ENCODE assay signal across 9 cellular contexts in genomic region chr3:119702530-119703527, GRCh38. TPM values are rescaled to one million over a fixed set of nuclear protein-coding genes. Genes with fewer than 3 reads are reported as not detected.
DNase-seq lines count a peak whose midpoint lies in the region; ATAC-seq, FAIRE-seq and TF ChIP-seq lines count a peak whose summit lies in the region.
"Had no signal": no experiment of that assay in that cellular context is flagged by ENCODE, and none has a peak within 500 bp of the region (broad histone marks: within the 10 kb centered on the region; RNA-seq: fewer than 3 reads in every experiment).

Gene CFAP91 (plus strand): TSS chr3:119703022. CDS start chr3:119703099, 77 bp downstream.

- 5% methylated on average over 24 of the region's 59 CpGs; no CpG with 5 or more reads in 1 of the 2 experiments for WGBS in IMR-90 (ENCODE audit: extremely low coverage in 2 of 2, insufficient read length in 1 of 2), 2 experiments
- WGBS in transverse colon (ENCODE audit: low coverage in 1 of 2), 2 donors = 14 to 22% methylated on average over 1 to 48 of the region's 59 CpGs

- H3K9me1 ChIP-seq in IMR-90 (ENCODE audit: insufficient read depth, low read length) = no peaks in the 10 kb centered on the region

- H3K4me3 ChIP-seq in IMR-90 (ENCODE audit: insufficient read depth, low read depth, low read length) (peak within 1 kb of the TSS; percentile 42), transverse colon (peak within 1 kb of the TSS; percentile 18 to 54 (median 32))
- H3K4me3 ChIP-seq: SK-N-MC had no signal

- H4K20me1 ChIP-seq in IMR-90 (ENCODE audit: insufficient read depth, low read length) = no peaks in the 10 kb centered on the region

- H3K27ac Mint-ChIP-seq in T-cell = no peak within 1 kb of the TSS

- H3K4me1 ChIP-seq in IMR-90 (ENCODE audit: control insufficient read depth, insufficient read depth, low read length) (0 out of 2 replicates have a peak, but pooled peaks cover 2% of the 10 kb centered on the region), transverse colon (peaks cover 0 to 32% (median 10%) of the 10 kb centered on the region in 4 donors)

- H3K27me3 ChIP-seq in IMR-90 (ENCODE audit: control insufficient read depth, insufficient read depth, low read length) (peaks cover 18% of the 10 kb centered on the region), transverse colon (peaks cover 6% of the 10 kb centered on the region)

- peak within 1 kb of the TSS; percentile 58; the same call in 1 of the 2 replicates for H3K9ac ChIP-seq in IMR-90 (ENCODE audit: low read depth, low read length)

- H3K4me3 Mint-ChIP-seq in T-cell = peak within 1 kb of the TSS; percentile 76 to 80 (median 76)

- H2AK9ac ChIP-seq in IMR-90 (replicated peaks; ENCODE audit: low read depth, low read length, poor library complexity) = peak within 1 kb of the TSS; percentile 52

- POLR2A ChIA-PET in IMR-90 (lab: Charles Lee; ENCODE audit: unreplicated experiment) (no interaction called here), T-cell (lab: Charles Lee) (interaction anchor here in 1 of 2 donors (0.6 kb wide), 1 partner anchor 215 kb away, joined by 4 read pairs; no protein-coding TSS in a partner anchor)

- in situ Hi-C loops in IMR-90 (cut with MboI; ENCODE audit: low sequenced_read_pairs) (no loop called here), transverse colon (cut with MboI; ENCODE audit: low pct_ligation_motif_present in 1 of 4, low pct_unique_long_range_greater_than_20kb in 1 of 4, low sequenced_read_pairs in 3 of 4) (no loop called here)

- no peak within 1 kb of the TSS for H2BK5ac ChIP-seq in IMR-90 (ENCODE audit: low read depth, low read length, poor library complexity, severe bottlenecking)

- no peak for TF ChIP-seq CTCF in D721Med (IDR thresholded peaks at IDR 0.05; ENCODE audit: insufficient read depth, missing control alignments)
- no peak for TF ChIP-seq CTCF in IMR-90 (conservative IDR thresholded peaks at IDR 0.05; ENCODE audit: low read depth, low read length)
- no peak for TF ChIP-seq CTCF in transverse colon (IDR thresholded peaks at IDR 0.05)

- no peak for TF ChIP-seq EP300 in transverse colon (IDR thresholded peaks at IDR 0.05; ENCODE audit: low read depth)

- no peak for TF ChIP-seq RAD21 in IMR-90 (IDR thresholded peaks at IDR 0.05; ENCODE audit: low read length)

- H2AK5ac ChIP-seq in IMR-90 (ENCODE audit: low read depth, low read length) = peak within 1 kb of the TSS; percentile 56; the same call in 1 of the 2 replicates

- H3K27me3 Mint-ChIP-seq in T-cell = no peaks in the 10 kb centered on the region

- 0 out of 2 replicates have a peak within 1 kb of the TSS, but pooled peaks have one; percentile 37 for H3K14ac ChIP-seq in IMR-90 (replicated peaks; ENCODE audit: low read depth, low read length)

- no peaks in the 10 kb centered on the region for H3K9me3 Mint-ChIP-seq in T-cell

- peak within 1 kb of the TSS; percentile 91 for H3K4me2 ChIP-seq in IMR-90 (ENCODE audit: low read depth, low read length)

- no peak within 1 kb of the TSS; the same call in 1 of the 2 replicates for H4K91ac ChIP-seq in IMR-90 (ENCODE audit: insufficient read depth, low read depth, low read length)

- peak within 1 kb of the TSS; percentile 41; the same call in 1 of the 2 replicates for H3K4ac ChIP-seq in IMR-90 (ENCODE audit: low read depth, low read length)

- DNase-seq in D721Med (ENCODE audit: insufficient read length, low spot score) (peak; percentile 66), IMR-90 (peak; percentile 83), T-cell (peak; percentile 49 to 78 (median 66)), amygdala (lab: John Stamatoyannopoulos, UW) (peak; percentile 11 to 97 (median 86)), left ventricle myocardium superior (peak; percentile 97), posterior vena cava (ENCODE audit: low spot score) (peak; percentile 99), transverse colon (peak; percentile 98)

- no peaks in the 10 kb centered on the region for H3K36me3 ChIP-seq in IMR-90 (ENCODE audit: control insufficient read depth, insufficient read depth, low read length)
- H3K36me3 ChIP-seq in transverse colon = no peaks in the 10 kb centered on the region

- H3K56ac ChIP-seq in IMR-90 (ENCODE audit: extremely low read depth, insufficient read depth, low read length) = 0 out of 2 replicates have a peak within 1 kb of the TSS, but pooled peaks have one; percentile 19

- H4K8ac ChIP-seq in IMR-90 (ENCODE audit: low read depth in 2 of 2, low read length in 2 of 2) = peak within 1 kb of the TSS; percentile 62 to 66; a peak in 2 of 4 replicates

- no peak within 1 kb of the TSS for H2BK15ac ChIP-seq in IMR-90 (ENCODE audit: low read depth, low read length)

- H3K27ac ChIP-seq in IMR-90 (ENCODE audit: insufficient read depth, low read length) (no peak within 1 kb of the TSS), transverse colon (peak within 1 kb of the TSS in 3 of 4 donors; percentile 25 to 53 (median 44))
- H3K27ac ChIP-seq: SK-N-MC had no signal

- dilution Hi-C loops in IMR-90 (cut with HindIII; ENCODE audit: low sequenced_read_pairs, unreplicated experiment) = no loop called here

- CTCF ChIA-PET in IMR-90 (lab: Yijun Ruan, JAX) = no interaction called here
- CTCF ChIA-PET in T-cell (lab: Charles Lee) = no interaction called here

- peak within 1 kb of the TSS; percentile 45; the same call in 1 of the 2 replicates for H2BK120ac ChIP-seq in IMR-90 (ENCODE audit: low read depth, low read length)

- H2BK20ac ChIP-seq in IMR-90 (ENCODE audit: low read depth, low read length) = no peak within 1 kb of the TSS

- peaks cover 24 to 36% (median 30%) of the 10 kb centered on the region in 3 donors for H3K4me1 Mint-ChIP-seq in T-cell

- no peak within 1 kb of the TSS for H4K5ac ChIP-seq in IMR-90 (ENCODE audit: low read depth, low read length)

- H3K23ac ChIP-seq in IMR-90 (ENCODE audit: low read depth, low read length) = 0 out of 2 replicates have a peak within 1 kb of the TSS, but pooled peaks have one; percentile 48

- no peak for TF ChIP-seq POLR2A in IMR-90 (IDR thresholded peaks at IDR 0.05; ENCODE audit: low read depth, low read length)
- no peak for TF ChIP-seq POLR2A in transverse colon (IDR thresholded peaks at IDR 0.05)

- H3K79me1 ChIP-seq in IMR-90 (ENCODE audit: low read depth in 1 of 2, low read length in 2 of 2) = no peaks in the 10 kb centered on the region

- ATAC-seq in GM21526 (IDR thresholded peaks at IDR 0.05; ENCODE audit: low FRiP score, unreplicated experiment) (peak; percentile 87), IMR-90 (ENCODE audit: low read depth) (peak; percentile 100), T-cell (replicated peaks in 1 of 4) (peak; percentile 84 to 89 (median 88)), left ventricle myocardium superior (peak; percentile 100)

- no TSS peak for BruUV-seq in IMR-90 (replicated peaks; lab: Mats Ljungman, UMichigan)

- no peak for FAIRE-seq in D721Med (lab: Jason Lieb, UNC)

- H2AFZ ChIP-seq in IMR-90 (replicated peaks; ENCODE audit: low read length, poor library complexity) = peak within 1 kb of the TSS; percentile 93

- intact Hi-C loops in IMR-90 (cut with micrococcal nuclease) = loop anchor here (10.0 kb wide), 1 partner anchor 502 kb away; no protein-coding TSS in a partner anchor
- intact Hi-C loops in left ventricle myocardium superior (cut with micrococcal nuclease) = no loop called here
- intact Hi-C loops in posterior vena cava (cut with DNase I) = no loop called here
- intact Hi-C loops in transverse colon (cut with DNase I; ENCODE audit: low total_unique reads) = no loop called here

- H3K9me3 ChIP-seq in IMR-90 (ENCODE audit: control insufficient read depth, insufficient read depth, low read length) (no peaks in the 10 kb centered on the region), transverse colon (no peaks in the 10 kb centered on the region)

- no peak within 1 kb of the TSS for H3K18ac ChIP-seq in IMR-90 (ENCODE audit: low read depth, low read length)

- H3K36me3 Mint-ChIP-seq in T-cell = no peaks in the 10 kb centered on the region

TF ChIP-seq in IMR-90, 13 proteins besides CTCF, POLR2A, EP300 and RAD21:
- no peak for TF ChIP-seq CEBPB (IDR thresholded peaks at IDR 0.05; ENCODE audit: low read depth, low read length)
- TF ChIP-seq MXI1 (IDR thresholded peaks at IDR 0.05; ENCODE audit: borderline replicate concordance, low read depth, low read length) = peak; percentile 64; the same call in 1 of the 2 replicates
- TF ChIP-seq BHLHE40 (IDR thresholded peaks at IDR 0.05; ENCODE audit: low read depth, low read length) = no peak
- no peak for TF ChIP-seq USF2 (IDR thresholded peaks at IDR 0.05; ENCODE audit: low read depth, low read length)
- peak; percentile 96; the same call in 1 of the 2 replicates for TF ChIP-seq MAZ (IDR thresholded peaks at IDR 0.05; ENCODE audit: borderline replicate concordance, low read depth, low read length)

RNA-seq across cellular contexts. Expression of gene CFAP91, which starts in this region (rescaled TPM):
- not detected in 2 replicates for total RNA-seq in IMR-90 (2012; rRNA removed)
- polyA plus RNA-seq in IMR-90 (2012; rRNA removed) = not detected in 2 replicates
- polyA plus RNA-seq in IMR-90 (2012; cell fraction: cytosol; rRNA removed) = not detected in 2 replicates
- polyA plus RNA-seq in IMR-90 (2012; cell fraction: nucleus; rRNA removed; ENCODE audit: low replicate concordance) = 0.05 TPM in 1 of 2 replicates, not detected in the other
- 1 to 10 TPM in 1 of 5 donors, under 1 TPM in 3, not detected in 1; 0.14 to 1.2 (median 0.40) TPM for total RNA-seq in T-cell
- 0.45 TPM for total RNA-seq in left ventricle myocardium superior
- 1 to 10 TPM; 2.4 to 6.2 TPM for total RNA-seq in posterior vena cava
- total RNA-seq in transverse colon = 1 to 10 TPM in 2 of 4 donors, not detected in 2; 1.4 to 5.4 TPM

Comparison
In these comparisons a context has a peak if more than half of its experiments do, and no peak if none do; other contexts are left out.
1. Peak in DNase-seq, ATAC-seq, H3K4me3 ChIP-seq, H3K9ac ChIP-seq and H3K4me2 ChIP-seq in IMR-90; RNA of the gene not detected or under 1 TPM.
2. Peak in DNase-seq and ATAC-seq in left ventricle myocardium superior; RNA of the gene not detected or under 1 TPM.